ENCODE assay signal across 8 cellular contexts in genomic region chr19:48321622-48322591, GRCh38. TPM values are rescaled to one million over a fixed set of nuclear protein-coding genes. Genes with fewer than 3 reads are reported as not detected.
A peak's percentile ranks its signal among the peaks of the same experiment; 100 is the strongest.
DNase-seq lines count a peak whose midpoint lies in the region; ATAC-seq and TF ChIP-seq lines count a peak whose summit lies in the region.

No MANE protein-coding gene starts in this region.

- TF ChIP-seq CTCF in OCI-LY7 (conservative IDR thresholded peaks at IDR 0.05; ENCODE audit: low read length), result no peak

- H3K4me2 ChIP-seq in OCI-LY7 (ENCODE audit: low read length), result peak overlapping the region; percentile 95

- peaks cover 44% of the 10 kb centered on the region for H3K4me1 ChIP-seq in OCI-LY7 (ENCODE audit: insufficient read depth, low read length, poor library complexity, severe bottlenecking)
- H3K4me1 ChIP-seq in mucosa of rectum (ENCODE audit: control insufficient read depth in 2 of 2, insufficient read depth in 2 of 2, low read length in 2 of 2), result peaks cover 31 to 35% of the 10 kb centered on the region in 2 donors

- intact Hi-C loops in OCI-LY7 (cut with micrococcal nuclease; ENCODE audit: unreplicated experiment), result loop anchor here (1.0 to 2.0 kb wide), 2 partner anchors 8 to 77 kb away; no protein-coding TSS in a partner anchor

- H3K9me2 ChIP-seq in OCI-LY7 (ENCODE audit: insufficient read depth, low read length), result no peaks in the 10 kb centered on the region

- ATAC-seq in GM21619 (IDR thresholded peaks at IDR 0.05; ENCODE audit: unreplicated experiment), result peak; percentile 57

- H4K20me1 ChIP-seq in OCI-LY7 (ENCODE audit: insufficient read depth, low read length), result no peaks in the 10 kb centered on the region

- POLR2A ChIA-PET in OCI-LY7 (lab: Charles Lee), result interaction anchor here (1.2 to 4.4 kb wide), 4 partner anchors 8 to 297 kb away, joined by 3 to 44 read pairs (median 10); partner anchors contain the start of genes RPL18 and SPHK2

- H3K4me3 Mint-ChIP-seq in IgD-negative memory B cell, result peak overlapping the region; percentile 83 to 99 (median 96)

- peak overlapping the region; percentile 98 to 99 for H3K9ac ChIP-seq in mucosa of rectum (ENCODE audit: low read depth in 1 of 2, low read length in 2 of 2)

- DNase-seq in DMS153 treated with DMSO at 0.1 percent for 48 hours (lab: John Stamatoyannopoulos, UW; ENCODE audit: unreplicated experiment) (peak; percentile 94), OCI-LY7 (ENCODE audit: low spot score) (peak; percentile 98), activated T-cell treated with anti-CD3 and anti-CD28 coated beads for 4 hours (peak; percentile 99), epithelial cell of prostate (ENCODE audit: low read depth, low spot score) (peak; percentile 87)
- peak; percentile 97 for DNase-seq in stimulated activated CD8-positive, alpha-beta memory T cell treated with anti-CD3 and anti-CD28 coated beads, Interleukin-4, amount 100 ng/mL, for 24 hours (ENCODE audit: low read depth)

- H3K27ac ChIP-seq in OCI-LY7 (ENCODE audit: low read depth, low read length, poor library complexity, severe bottlenecking), result peak overlapping the region; percentile 90
- H3K27ac ChIP-seq in epithelial cell of prostate, result peak overlapping the region; percentile 85
- peak overlapping the region; percentile 100 for H3K27ac ChIP-seq in mucosa of rectum (ENCODE audit: low read depth in 2 of 2, low read length in 2 of 2)

- H3K9me3 ChIP-seq in OCI-LY7 (ENCODE audit: low read length), result no peaks in the 10 kb centered on the region
- no peaks in the 10 kb centered on the region for H3K9me3 ChIP-seq in mucosa of rectum (ENCODE audit: control insufficient read depth in 2 of 2, low read length in 2 of 2)

- H3K4me1 Mint-ChIP-seq in IgD-negative memory B cell, result peaks cover 30 to 33% (median 32%) of the 10 kb centered on the region in 3 donors

- H2AFZ ChIP-seq in OCI-LY7 (ENCODE audit: low read length), result peak overlapping the region; percentile 37; the same call in 1 of the 2 replicates

- no peaks in the 10 kb centered on the region for H3K9me3 Mint-ChIP-seq in IgD-negative memory B cell

- peaks cover 6% of the 10 kb centered on the region for H3K36me3 Mint-ChIP-seq in IgD-negative memory B cell

- peaks cover 6% of the 10 kb centered on the region; the same call in 1 of the 2 replicates for H3K79me2 ChIP-seq in OCI-LY7 (ENCODE audit: insufficient read depth, low read depth, low read length)

- H3K27ac Mint-ChIP-seq in IgD-negative memory B cell, result peak overlapping the region; percentile 99 to 100 (median 99)

- no peaks in the 10 kb centered on the region for H3K27me3 ChIP-seq in mucosa of rectum (ENCODE audit: control insufficient read depth in 2 of 2, insufficient read depth in 2 of 2, low read length in 2 of 2)

- CTCF ChIA-PET in OCI-LY7 (lab: Charles Lee; ENCODE audit: unreplicated experiment), result interaction anchor here (1.0 to 2.1 kb wide), 3 partner anchors 8 to 12 kb away, joined by 6 to 8 read pairs (median 6); no protein-coding TSS in a partner anchor

- no peaks in the 10 kb centered on the region for H3K27me3 Mint-ChIP-seq in IgD-negative memory B cell

- H3K4me3 ChIP-seq in OCI-LY7 (ENCODE audit: low read depth, low read length, poor library complexity, severe bottlenecking) (peak overlapping the region; percentile 70), mucosa of rectum (ENCODE audit: low read length in 2 of 2) (peak overlapping the region; percentile 83 to 91)

- no peaks in the 10 kb centered on the region for H3K36me3 ChIP-seq in OCI-LY7 (ENCODE audit: insufficient read depth, low read length)
- no peaks in the 10 kb centered on the region for H3K36me3 ChIP-seq in mucosa of rectum (ENCODE audit: control insufficient read depth in 2 of 2, insufficient read depth in 2 of 2, low read length in 2 of 2)

- TSS peak; percentile 94 for BruUV-seq in OCI-LY7 (replicated peaks; lab: Mats Ljungman, UMichigan)

RNA-seq across cellular contexts. Expression of gene EMP3, which starts 3.4 kb away (rescaled TPM):
- polyA plus RNA-seq in IgD-negative memory B cell, result 586 TPM
- total RNA-seq in OCI-LY7 (2014; rRNA removed; shearing (Covaris generic)), result 14.5 and 33.8 TPM in 2 replicates
- total RNA-seq in OCI-LY7 (2022), result 21.1 and 23.1 TPM in 2 replicates

RNA-seq across cellular contexts. Expression of gene TMEM143, which starts 41.8 kb away (rescaled TPM):
- 16.2 TPM for polyA plus RNA-seq in IgD-negative memory B cell
- total RNA-seq in OCI-LY7 (2014; rRNA removed; shearing (Covaris generic)), result 18.2 and 31.1 TPM in 2 replicates
- 31.4 and 37.9 TPM in 2 replicates for total RNA-seq in OCI-LY7 (2022)

RNA-seq across cellular contexts. Expression of gene SYNGR4, which starts 42.3 kb away (rescaled TPM):
- not detected for polyA plus RNA-seq in IgD-negative memory B cell
- total RNA-seq in OCI-LY7 (2014; rRNA removed; shearing (Covaris generic)), result 0.38 and 0.51 TPM in 2 replicates
- 1.0 and 1.2 TPM in 2 replicates for total RNA-seq in OCI-LY7 (2022)

RNA-seq across cellular contexts. Expression of gene ZNF114, which starts 52.0 kb away (rescaled TPM):
- 0.30 TPM for polyA plus RNA-seq in IgD-negative memory B cell
- total RNA-seq in OCI-LY7 (2014; rRNA removed; shearing (Covaris generic)), result not detected in 2 replicates
- total RNA-seq in OCI-LY7 (2022), result not detected in 2 replicates

Comparison
In these comparisons a context has a peak if more than half of its experiments do, and no peak if none do; other contexts are left out.
1. Peak in every context shown above with its lines: DNase-seq, ATAC-seq, H3K4me3 ChIP-seq and H3K27ac ChIP-seq.